In genomic region chr13:34571716-34572115, GRCh38 we compare ENCODE assay signal across 19 cellular contexts.
DNase-seq lines count a peak whose midpoint lies in the region; ATAC-seq and TF ChIP-seq lines count a peak whose summit lies in the region.
"Had no signal": no experiment of that assay in that cellular context is flagged by ENCODE, and none has a peak within 500 bp of the region (broad histone marks: within the 10 kb centered on the region; RNA-seq: fewer than 3 reads in every experiment).

No MANE protein-coding gene starts in this region.

- no peak for TF ChIP-seq EP300 in SK-N-SH (IDR thresholded peaks at IDR 0.05; ENCODE audit: borderline replicate concordance in 1 of 2, low read depth in 1 of 2, low read length in 1 of 2)

- H4K20me1 ChIP-seq in SK-N-SH (ENCODE audit: insufficient read depth), result no peaks in the 10 kb centered on the region
- H4K20me1 ChIP-seq: BLaER1 treated with 17β-estradiol and CSF1 and Interleukin-3, amounts not matched to agents 10 nM and 100 nM had no signal

- no peak for TF ChIP-seq RAD21 in SK-N-SH (IDR thresholded peaks at IDR 0.05; ENCODE audit: low read length)

- H3K9me2 ChIP-seq in SK-N-SH, result no peaks in the 10 kb centered on the region

- no peaks in the 10 kb centered on the region for H3K79me2 ChIP-seq in SK-N-SH (ENCODE audit: insufficient read depth)

- no peaks in the 10 kb centered on the region for H3F3A ChIP-seq in SK-N-SH (replicated peaks; ENCODE audit: insufficient read depth)

- WGBS in SK-N-SH (ENCODE audit: low lambda C conversion rate), result 81% methylated on average over 6 of the region's 6 CpGs

- H2AFZ ChIP-seq in SK-N-SH (ENCODE audit: low read depth), result no peak overlapping the region
- H2AFZ ChIP-seq: GM23248 had no signal

- no peak overlapping the region for H3K4me3 ChIP-seq in SK-N-SH (ENCODE audit: low read depth in 2 of 2, low read length in 1 of 2)
- H3K4me3 ChIP-seq: A549; BLaER1 treated with 17β-estradiol and CSF1 and Interleukin-3, amounts not matched to agents 10 nM and 100 nM; GM23248 had no signal

- ATAC-seq in SK-N-SH treated with all-trans-retinoic acid at 6 μM for 48 hours (no peak), HG03045 (IDR thresholded peaks at IDR 0.05; ENCODE audit: unreplicated experiment) (no peak)
- ATAC-seq: A549 had no signal

- TF ChIP-seq CTCF in SK-N-SH (IDR thresholded peaks at IDR 0.05), result no peak

- H3K4me1 ChIP-seq in SK-N-SH (ENCODE audit: control insufficient read depth in 1 of 2, insufficient read depth in 2 of 2, low read depth in 1 of 2, low read length in 1 of 2), result peaks cover 0 to 11% of the 10 kb centered on the region in 2 experiments; a peak in 3 of 4 replicates
- H3K4me1 ChIP-seq: BE2C; BLaER1 treated with 17β-estradiol and CSF1 and Interleukin-3, amounts not matched to agents 10 nM and 100 nM had no signal

- H3K27me3 ChIP-seq in SK-N-SH (ENCODE audit: insufficient read depth), result no peaks in the 10 kb centered on the region
- H3K27me3 ChIP-seq: BE2C; BLaER1 treated with 17β-estradiol and CSF1 and Interleukin-3, amounts not matched to agents 10 nM and 100 nM had no signal

- H3K4me2 ChIP-seq in SK-N-SH, result peak overlapping the region; percentile 12; the same call in 1 of the 2 replicates
- H3K4me2 ChIP-seq: A549; BLaER1 treated with 17β-estradiol and CSF1 and Interleukin-3, amounts not matched to agents 10 nM and 100 nM had no signal

- H3K9ac ChIP-seq in SK-N-SH, result no peak overlapping the region
- H3K9ac ChIP-seq: BLaER1 treated with 17β-estradiol and CSF1 and Interleukin-3, amounts not matched to agents 10 nM and 100 nM; GM23248 had no signal

- H3K36me3 ChIP-seq in SK-N-SH (replicated peaks in 1 of 2; ENCODE audit: control insufficient read depth in 1 of 2, insufficient read depth in 2 of 2, low read length in 1 of 2), result no peaks in the 10 kb centered on the region
- H3K36me3 ChIP-seq: BE2C; BLaER1 treated with 17β-estradiol and CSF1 and Interleukin-3, amounts not matched to agents 10 nM and 100 nM had no signal

- DNase-seq in SK-N-SH (no peak), NCI-H524 treated with DMSO at 0.1 percent for 48 hours (lab: John Stamatoyannopoulos, UW) (peak; percentile 95), cerebellar cortex (ENCODE audit: low spot score) (peak; percentile 51), dermis blood vessel endothelial cell (no peak), T-helper 9 cell (no peak)
- DNase-seq: 8988T; ACHN; AML-193; BE2C; CD4-positive, alpha-beta T cell; CD8-positive, alpha-beta memory T cell; DMS79 treated with DMSO at 0.1 percent for 48 hours; GM23248; H7; HCEC 1CT had no signal

- H3K9me3 ChIP-seq in SK-N-SH, result no peaks in the 10 kb centered on the region
- H3K9me3 ChIP-seq: A549; BE2C; BLaER1 treated with 17β-estradiol and CSF1 and Interleukin-3, amounts not matched to agents 10 nM and 100 nM had no signal

- CTCF ChIA-PET in SK-N-SH (lab: Yijun Ruan, JAX), result interaction anchor here (1.2 kb wide), 1 partner anchor 10 kb away, joined by 4 read pairs; no protein-coding TSS in a partner anchor

- POLR2A ChIA-PET in SK-N-SH (lab: Yijun Ruan, JAX), result no interaction called here

- H3K27ac ChIP-seq in SK-N-SH (ENCODE audit: low read depth in 2 of 2, low read length in 1 of 2), result no peak overlapping the region; a peak in 1 of 4 replicates
- H3K27ac ChIP-seq: A549; BLaER1 treated with 17β-estradiol and CSF1 and Interleukin-3, amounts not matched to agents 10 nM and 100 nM; GM23248 had no signal

TF ChIP-seq in SK-N-SH, 30 proteins besides CTCF, POLR2A, EP300 and RAD21 (continues in another document):
- no peak for TF ChIP-seq NFIC (IDR thresholded peaks at IDR 0.05; ENCODE audit: borderline replicate concordance)
- no peak for TF ChIP-seq TAF1 (IDR thresholded peaks at IDR 0.05; ENCODE audit: borderline replicate concordance, low read depth, low read length)
- TF ChIP-seq, protein P1, sequence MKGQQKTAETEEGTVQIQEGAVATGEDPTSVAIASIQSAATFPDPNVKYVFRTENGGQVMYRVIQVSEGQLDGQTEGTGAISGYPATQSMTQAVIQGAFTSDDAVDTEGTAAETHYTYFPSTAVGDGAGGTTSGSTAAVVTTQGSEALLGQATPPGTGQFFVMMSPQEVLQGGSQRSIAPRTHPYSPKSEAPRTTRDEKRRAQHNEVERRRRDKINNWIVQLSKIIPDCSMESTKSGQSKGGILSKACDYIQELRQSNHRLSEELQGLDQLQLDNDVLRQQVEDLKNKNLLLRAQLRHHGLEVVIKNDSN (IDR thresholded peaks at IDR 0.05; ENCODE audit: borderline replicate concordance, low read depth), result no peak
- TF ChIP-seq, protein P2, sequence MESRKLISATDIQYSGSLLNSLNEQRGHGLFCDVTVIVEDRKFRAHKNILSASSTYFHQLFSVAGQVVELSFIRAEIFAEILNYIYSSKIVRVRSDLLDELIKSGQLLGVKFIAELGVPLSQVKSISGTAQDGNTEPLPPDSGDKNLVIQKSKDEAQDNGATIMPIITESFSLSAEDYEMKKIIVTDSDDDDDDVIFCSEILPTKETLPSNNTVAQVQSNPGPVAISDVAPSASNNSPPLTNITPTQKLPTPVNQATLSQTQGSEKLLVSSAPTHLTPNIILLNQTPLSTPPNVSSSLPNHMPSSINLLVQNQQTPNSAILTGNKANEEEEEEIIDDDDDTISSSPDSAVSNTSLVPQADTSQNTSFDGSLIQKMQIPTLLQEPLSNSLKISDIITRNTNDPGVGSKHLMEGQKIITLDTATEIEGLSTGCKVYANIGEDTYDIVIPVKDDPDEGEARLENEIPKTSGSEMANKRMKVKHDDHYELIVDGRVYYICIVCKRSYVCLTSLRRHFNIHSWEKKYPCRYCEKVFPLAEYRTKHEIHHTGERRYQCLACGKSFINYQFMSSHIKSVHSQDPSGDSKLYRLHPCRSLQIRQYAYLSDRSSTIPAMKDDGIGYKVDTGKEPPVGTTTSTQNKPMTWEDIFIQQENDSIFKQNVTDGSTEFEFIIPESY (IDR thresholded peaks at IDR 0.05; ENCODE audit: borderline replicate concordance, low read depth), result no peak
- no peak for TF ChIP-seq FOXJ3 (CRISPR knock-in tag; IDR thresholded peaks at IDR 0.05)

TF ChIP-seq in SK-N-SH treated with all-trans-retinoic acid at 6 μM for 48 hours, 23 proteins besides CTCF, POLR2A, EP300 and RAD21 (continues in another document):
- TF ChIP-seq TCF4 (CRISPR knock-in tag; IDR thresholded peaks at IDR 0.05; ENCODE audit: borderline replicate concordance) (no peak), SNAI2 (CRISPR knock-in tag; IDR thresholded peaks at IDR 0.05) (no peak), ZNF70 (CRISPR knock-in tag; IDR thresholded peaks at IDR 0.05) (no peak), ZFP3 (CRISPR knock-in tag; IDR thresholded peaks at IDR 0.05) (no peak), ISL1 (CRISPR knock-in tag; IDR thresholded peaks at IDR 0.05) (no peak), ESRRG (CRISPR knock-in tag; IDR thresholded peaks at IDR 0.05) (no peak), BACH2 (CRISPR knock-in tag; IDR thresholded peaks at IDR 0.05; ENCODE audit: borderline replicate concordance) (no peak), TSHZ2 (CRISPR knock-in tag; IDR thresholded peaks at IDR 0.05) (no peak), GLIS3 (CRISPR knock-in tag; IDR thresholded peaks at IDR 0.05) (no peak), CREB5 (CRISPR knock-in tag; IDR thresholded peaks at IDR 0.05; ENCODE audit: low read depth) (no peak), POU6F1 (CRISPR knock-in tag; IDR thresholded peaks at IDR 0.05; ENCODE audit: borderline replicate concordance, low read depth) (no peak)

Comparison
In these comparisons a context has a peak if more than half of its experiments do, and no peak if none do; other contexts are left out.
1. DNase-seq: peak in NCI-H524 treated with DMSO at 0.1 percent for 48 hours (single experiment) and cerebellar cortex (single experiment); none in SK-N-SH (single experiment), dermis blood vessel endothelial cell (single experiment) and T-helper 9 cell (single experiment).